8 cellular contexts compared by ENCODE assay signal in genomic region chr4:70505152-70505748, GRCh38. TPM values are rescaled to one million over a fixed set of nuclear protein-coding genes. Genes with fewer than 3 reads are reported as not detected.
DNase-seq lines count a peak whose midpoint lies in the region; ATAC-seq, FAIRE-seq and TF ChIP-seq lines count a peak whose summit lies in the region.

No MANE protein-coding gene starts in this region.

- peak; percentile 98 for TF ChIP-seq RAD21 in H1 (IDR thresholded peaks at IDR 0.05 in 1 of 2, conservative IDR thresholded peaks at IDR 0.05 in 1 of 2; ENCODE audit: low read depth in 2 of 2, low read length in 2 of 2)

- 24% methylated on average over 7 of the region's 7 CpGs; no CpG with 5 or more reads in 1 of the 2 experiments for WGBS in H1 (ENCODE audit: extremely low coverage in 1 of 2, insufficient coverage in 1 of 2, insufficient read length in 1 of 2, insufficient replicate concordance in 2 of 2, low coverage in 1 of 2, low lambda C conversion rate in 2 of 2, missing lambda C conversion rate in 1 of 2), 2 experiments

- intact Hi-C loops in activated CD4-positive, alpha-beta memory T cell treated with anti-CD3 and anti-CD28 coated beads for 36 hours (cut with micrococcal nuclease): loop anchor here (1.0 to 5.0 kb wide), 2 partner anchors 52 to 816 kb away; no protein-coding TSS in a partner anchor
- intact Hi-C loops in mucosa of descending colon (cut with DNase I, micrococcal nuclease): no loop called here

- no peaks in the 10 kb centered on the region for H3K9me3 Mint-ChIP-seq in activated CD4-positive, alpha-beta memory T cell treated with anti-CD3 and anti-CD28 coated beads for 36 hours
- H3K9me3 Mint-ChIP-seq in stimulated activated memory B cell treated with anti-CD40 and anti-IgM and Interleukin-4, amounts not matched to agents 10 μg/mL and 1 μg/mL and 100 μg/mL, for 72 hours: no peaks in the 10 kb centered on the region

- TF ChIP-seq EP300 in H1 (IDR thresholded peaks at IDR 0.05; ENCODE audit: borderline replicate concordance in 1 of 2, low read depth in 2 of 2, low read length in 2 of 2): no peak

- H3K56ac ChIP-seq in H1 (replicated peaks; ENCODE audit: insufficient read length, low read depth, low read length): no peak overlapping the region

- H3K4me3 ChIP-seq in AG09309 (ENCODE audit: control insufficient read depth, low read depth, low read length) (no peak overlapping the region), H1 (ENCODE audit: extremely low read depth in 1 of 4, insufficient read depth in 2 of 4, low read depth in 3 of 4, low read length in 4 of 4) (no peak overlapping the region), mucosa of descending colon (no peak overlapping the region)

- no peak overlapping the region for H4K5ac ChIP-seq in H1 (ENCODE audit: insufficient read length, low read depth, low read length)

- no peak overlapping the region for H3K9ac ChIP-seq in H1 (replicated peaks in 1 of 4; ENCODE audit: extremely low read depth in 1 of 4, low read depth in 3 of 4, low read length in 3 of 4)

- no peaks in the 10 kb centered on the region for H3K36me3 Mint-ChIP-seq in activated CD4-positive, alpha-beta memory T cell treated with anti-CD3 and anti-CD28 coated beads for 36 hours
- H3K36me3 Mint-ChIP-seq in stimulated activated memory B cell treated with anti-CD40 and anti-IgM and Interleukin-4, amounts not matched to agents 10 μg/mL and 1 μg/mL and 100 μg/mL, for 72 hours: no peaks in the 10 kb centered on the region

- H2AFZ ChIP-seq in H1 (ENCODE audit: low read length): no peak overlapping the region

- CTCF ChIA-PET in activated CD4-positive, alpha-beta memory T cell treated with anti-CD3 and anti-CD28 coated beads for 36 hours (lab: Charles Lee): interaction anchor here (0.6 to 2.4 kb wide), 6 partner anchors 14 to 823 kb away, joined by 3 to 6 read pairs (median 4); no protein-coding TSS in a partner anchor
- CTCF ChIA-PET in H1 (lab: Charles Lee; ENCODE audit: partially characterized antibody): interaction anchor here (0.7 to 3.4 kb wide), 17 partner anchors 9 to 1543 kb away, joined by 3 to 21 read pairs (median 4); no protein-coding TSS in a partner anchor

- no peaks in the 10 kb centered on the region for H3K79me2 ChIP-seq in H1 (ENCODE audit: control insufficient read depth in 1 of 2, insufficient read depth in 2 of 2, low read length in 2 of 2)

- H3K27ac Mint-ChIP-seq in activated CD4-positive, alpha-beta memory T cell treated with anti-CD3 and anti-CD28 coated beads for 36 hours: no peak overlapping the region
- no peak overlapping the region for H3K27ac Mint-ChIP-seq in stimulated activated memory B cell treated with anti-CD40 and anti-IgM and Interleukin-4, amounts not matched to agents 10 μg/mL and 1 μg/mL and 100 μg/mL, for 72 hours

- no peak overlapping the region for H3K14ac ChIP-seq in H1 (ENCODE audit: insufficient read length)

- H3K18ac ChIP-seq in H1 (ENCODE audit: extremely low read depth, low read length): no peak overlapping the region

- no peak overlapping the region for H2BK120ac ChIP-seq in H1 (replicated peaks; ENCODE audit: low read depth, low read length)

- DNase-seq in AG09309 (ENCODE audit: low read depth): peak; percentile 5
- DNase-seq in NCI-H2029 treated with DMSO at 0.1 percent for 48 hours (lab: John Stamatoyannopoulos, UW): peak; percentile 29
- peak; percentile 58 for DNase-seq in activated CD4-positive, alpha-beta memory T cell treated with anti-CD3 and anti-CD28 coated beads for 36 hours
- peak; percentile 19 to 81 for DNase-seq in H1 (ENCODE audit: low read depth in 1 of 2, low spot score in 2 of 2)
- DNase-seq in mucosa of descending colon: peak; percentile 54 to 70 (median 60)

- no peaks in the 10 kb centered on the region for H3K4me1 ChIP-seq in H1 (replicated peaks in 1 of 4; ENCODE audit: control insufficient read depth in 3 of 4, insufficient read depth in 4 of 4, low read length in 3 of 4)
- no peaks in the 10 kb centered on the region for H3K4me1 ChIP-seq in mucosa of descending colon (ENCODE audit: low read depth)

- H3K4ac ChIP-seq in H1 (replicated peaks; ENCODE audit: insufficient read length, low read depth, low read length): no peak overlapping the region

- TF ChIP-seq POLR2A in GM18505 (IDR thresholded peaks at IDR 0.05; ENCODE audit: borderline replicate concordance, extremely low read depth, insufficient read depth, insufficient read length): no peak
- TF ChIP-seq POLR2A in H1 (IDR thresholded peaks at IDR 0.05; ENCODE audit: control extremely low read depth in 1 of 2, low read depth in 2 of 2, low read length in 2 of 2): no peak

- H2BK20ac ChIP-seq in H1 (ENCODE audit: low read length): no peak overlapping the region

- no peak overlapping the region for H3K23ac ChIP-seq in H1 (ENCODE audit: insufficient read length)

- H3K9me3 ChIP-seq in H1 (ENCODE audit: insufficient read depth in 2 of 2, low read depth in 1 of 2, low read length in 1 of 2) (no peaks in the 10 kb centered on the region), mucosa of descending colon (no peaks in the 10 kb centered on the region)

- no peak overlapping the region for H3K4me2 ChIP-seq in H1 (ENCODE audit: insufficient read depth in 1 of 2, low read depth in 2 of 2, low read length in 2 of 2)

- H3K23me2 ChIP-seq in H1 (ENCODE audit: low read depth, low read length): no peaks in the 10 kb centered on the region

- H3K36me3 ChIP-seq in H1 (ENCODE audit: control insufficient read depth in 2 of 4, insufficient read depth in 4 of 4, low read length in 3 of 4) (no peaks in the 10 kb centered on the region), mucosa of descending colon (ENCODE audit: low read depth) (no peaks in the 10 kb centered on the region)

- no peaks in the 10 kb centered on the region for H3K27me3 ChIP-seq in H1 (replicated peaks in 1 of 4; ENCODE audit: control insufficient read depth in 3 of 4, extremely low read depth in 1 of 4, insufficient read depth in 3 of 4, low read length in 3 of 4)

- H3K79me1 ChIP-seq in H1 (ENCODE audit: low read depth, low read length): no peaks in the 10 kb centered on the region

- peak; percentile 97 for TF ChIP-seq CTCF in AG09309 (IDR thresholded peaks at IDR 0.05; ENCODE audit: control insufficient read depth, insufficient read depth, low read depth, low read length, missing control alignments)
- peak; percentile 84 to 97 (median 92) for TF ChIP-seq CTCF in H1 (IDR thresholded peaks at IDR 0.05; ENCODE audit: control extremely low read depth in 1 of 3, insufficient read depth in 1 of 3, low read depth in 1 of 3, low read length in 3 of 3)
- peak; percentile 78 for TF ChIP-seq CTCF in mucosa of descending colon (IDR thresholded peaks at IDR 0.05)

- no peak overlapping the region for H2BK12ac ChIP-seq in H1 (ENCODE audit: low read depth, low read length)

- no peak overlapping the region for H4K91ac ChIP-seq in H1 (replicated peaks; ENCODE audit: insufficient read length, low read length)

- H2BK5ac ChIP-seq in H1 (ENCODE audit: low read depth, low read length): no peak overlapping the region

- H3K4me1 Mint-ChIP-seq in activated CD4-positive, alpha-beta memory T cell treated with anti-CD3 and anti-CD28 coated beads for 36 hours (ENCODE audit: low read depth): no peaks in the 10 kb centered on the region
- H3K4me1 Mint-ChIP-seq in stimulated activated memory B cell treated with anti-CD40 and anti-IgM and Interleukin-4, amounts not matched to agents 10 μg/mL and 1 μg/mL and 100 μg/mL, for 72 hours: no peaks in the 10 kb centered on the region

- H3K4me3 Mint-ChIP-seq in activated CD4-positive, alpha-beta memory T cell treated with anti-CD3 and anti-CD28 coated beads for 36 hours: no peak overlapping the region
- H3K4me3 Mint-ChIP-seq in stimulated activated memory B cell treated with anti-CD40 and anti-IgM and Interleukin-4, amounts not matched to agents 10 μg/mL and 1 μg/mL and 100 μg/mL, for 72 hours: no peak overlapping the region

- H2BK15ac ChIP-seq in H1 (ENCODE audit: low read length): no peak overlapping the region

- no peak overlapping the region for H4K8ac ChIP-seq in H1 (ENCODE audit: extremely low read depth, insufficient read depth, low read length)

- POLR2A ChIA-PET in activated CD4-positive, alpha-beta memory T cell treated with anti-CD3 and anti-CD28 coated beads for 36 hours (lab: Charles Lee): no interaction called here
- POLR2A ChIA-PET in H1 (lab: Charles Lee; ENCODE audit: partially characterized antibody): no interaction called here

- H4K20me1 ChIP-seq in H1 (replicated peaks in 1 of 2; ENCODE audit: control insufficient read depth in 1 of 2, insufficient read depth in 2 of 2, low read length in 2 of 2): no peaks in the 10 kb centered on the region

- no peaks in the 10 kb centered on the region for H3K27me3 Mint-ChIP-seq in activated CD4-positive, alpha-beta memory T cell treated with anti-CD3 and anti-CD28 coated beads for 36 hours
- H3K27me3 Mint-ChIP-seq in stimulated activated memory B cell treated with anti-CD40 and anti-IgM and Interleukin-4, amounts not matched to agents 10 μg/mL and 1 μg/mL and 100 μg/mL, for 72 hours: no peaks in the 10 kb centered on the region

- H2AK5ac ChIP-seq in H1 (ENCODE audit: low read depth, low read length): no peak overlapping the region

- FAIRE-seq in H1 (lab: Jason Lieb, UNC): peak; percentile 92

- H3K27ac ChIP-seq in H1 (ENCODE audit: low read depth, low read length): no peak overlapping the region

- ATAC-seq in GM18505 (IDR thresholded peaks at IDR 0.05; ENCODE audit: unreplicated experiment) (peak; percentile 92), HG02885 (IDR thresholded peaks at IDR 0.05; ENCODE audit: poor library complexity, unreplicated experiment) (peak; percentile 97), mucosa of descending colon (peak; percentile 77)
- peak; percentile 73 for ATAC-seq in stimulated activated memory B cell treated with anti-CD40 and anti-IgM and Interleukin-4, amounts not matched to agents 10 μg/mL and 1 μg/mL and 100 μg/mL, for 72 hours

RNA-seq across cellular contexts. Expression of gene AMTN, which starts 13.1 kb away (rescaled TPM):
- total RNA-seq in activated CD4-positive, alpha-beta memory T cell treated with anti-CD3 and anti-CD28 coated beads for 36 hours: not detected
- not detected in 2 replicates for total RNA-seq in H1 (2021; fragmentation: NEBNext Ultra II Directional; extraction: Animal tissue kit (Norgen Biotek cat#: 25700))
- polyA plus RNA-seq in H1 (2011; rRNA removed): not detected in 2 replicates
- not detected for polyA plus RNA-seq in H1 (2011; cell fraction: cytosol; rRNA removed)
- polyA plus RNA-seq in H1 (2011; cell fraction: nucleus; rRNA removed): not detected
- polyA plus RNA-seq in H1 (2012, experiment 1 of 2): not detected in 4 replicates
- not detected for polyA plus RNA-seq in H1 (2012, experiment 2 of 2)
- not detected for polyA plus RNA-seq in H1 (2013, experiment 1 of 2)
- polyA plus RNA-seq in H1 (2013, experiment 2 of 2): not detected
- not detected in 2 replicates for polyA minus RNA-seq in H1 (2011; rRNA and poly(A)+ RNA removed)
- not detected for polyA minus RNA-seq in H1 (2011; cell fraction: cytosol; rRNA and poly(A)+ RNA removed)
- not detected for polyA minus RNA-seq in H1 (2011; cell fraction: nucleus; rRNA and poly(A)+ RNA removed)
- total RNA-seq in mucosa of descending colon: not detected

RNA-seq across cellular contexts. Expression of gene MUC7, which starts 33.3 kb away (rescaled TPM):
- total RNA-seq in activated CD4-positive, alpha-beta memory T cell treated with anti-CD3 and anti-CD28 coated beads for 36 hours: not detected
- total RNA-seq in H1 (2021; fragmentation: NEBNext Ultra II Directional; extraction: Animal tissue kit (Norgen Biotek cat#: 25700)): not detected in 2 replicates
- polyA plus RNA-seq in H1 (2011; rRNA removed): not detected in 2 replicates
- polyA plus RNA-seq in H1 (2011; cell fraction: cytosol; rRNA removed): not detected
- not detected for polyA plus RNA-seq in H1 (2011; cell fraction: nucleus; rRNA removed)
- not detected in 4 replicates for polyA plus RNA-seq in H1 (2012, experiment 1 of 2)
- polyA plus RNA-seq in H1 (2012, experiment 2 of 2): not detected
- polyA plus RNA-seq in H1 (2013, experiment 1 of 2): not detected
- polyA plus RNA-seq in H1 (2013, experiment 2 of 2): not detected
- polyA minus RNA-seq in H1 (2011; rRNA and poly(A)+ RNA removed): not detected in 2 replicates
- polyA minus RNA-seq in H1 (2011; cell fraction: cytosol; rRNA and poly(A)+ RNA removed): not detected
- not detected for polyA minus RNA-seq in H1 (2011; cell fraction: nucleus; rRNA and poly(A)+ RNA removed)
- not detected for total RNA-seq in mucosa of descending colon

Comparison
In these comparisons a context has a peak if more than half of its experiments do, and no peak if none do; other contexts are left out.
1. DNase-seq: peak in every context shown above with its lines; median percentile 60 in mucosa of descending colon; 58 in activated CD4-positive, alpha-beta memory T cell treated with anti-CD3 and anti-CD28 coated beads for 36 hours; 50 in H1; 29 in NCI-H2029 treated with DMSO at 0.1 percent for 48 hours; 5 in AG09309.